ENCODE assay signal across 14 cellular contexts in genomic region chr2:235416816-235417499, GRCh38.
DNase-seq lines count a peak whose midpoint lies in the region; ATAC-seq, FAIRE-seq and TF ChIP-seq lines count a peak whose summit lies in the region.
"Had no signal": no experiment of that assay in that cellular context is flagged by ENCODE, and none has a peak within 500 bp of the region (broad histone marks: within the 10 kb centered on the region; RNA-seq: fewer than 3 reads in every experiment).

No MANE protein-coding gene starts in this region.

- H3K4me1 ChIP-seq in left ventricle myocardium inferior (peaks cover 32% of the 10 kb centered on the region), parathyroid adenoma (no peaks in the 10 kb centered on the region)
- H3K4me1 ChIP-seq: prostate gland, SJCRH30 had no signal

- no peak overlapping the region for H2AFZ ChIP-seq in parathyroid adenoma

- ATAC-seq in HG03571 (IDR thresholded peaks at IDR 0.05; ENCODE audit: unreplicated experiment) (no peak), HG03442 (IDR thresholded peaks at IDR 0.05; ENCODE audit: unreplicated experiment) (no peak)
- ATAC-seq: activated CD4-positive, alpha-beta T cell treated with anti-CD3 and anti-CD28 coated beads for 36 hours had no signal

- H3K79me2 ChIP-seq in parathyroid adenoma = no peaks in the 10 kb centered on the region

- peak; percentile 40 for DNase-seq in EL
- peak; percentile 15 for DNase-seq in RCC 7860 (ENCODE audit: low spot score)
- DNase-seq in left ventricle myocardium inferior = no peak
- DNase-seq in RKO (ENCODE audit: low spot score) = no peak
- DNase-seq in activated effector memory CD4-positive, alpha-beta T cell treated with anti-CD3 and anti-CD28 coated beads, Interleukin-2, amount 50 U/mL, for 16 hours = no peak
- DNase-seq: activated CD4-positive, alpha-beta T cell treated with anti-CD3 and anti-CD28 coated beads for 36 hours; activated gamma-delta T cell treated with Interleukin-2 at 50 U/mL for 16 hours; NCI-H2081 treated with DMSO at 0.1 percent for 48 hours had no signal

- H3K27me3 ChIP-seq in left ventricle myocardium inferior (ENCODE audit: low read depth) (no peaks in the 10 kb centered on the region), parathyroid adenoma (ENCODE audit: control insufficient read depth, insufficient read depth, low read length) (no peaks in the 10 kb centered on the region)
- H3K27me3 ChIP-seq: SJCRH30 had no signal

- peak overlapping the region; percentile 12 for H3K27ac ChIP-seq in left ventricle myocardium inferior (replicated peaks)
- H3K27ac ChIP-seq in parathyroid adenoma = peak overlapping the region; percentile 6
- H3K27ac ChIP-seq: prostate gland, SJCRH30 had no signal

- no peak overlapping the region for H3K4me2 ChIP-seq in parathyroid adenoma (ENCODE audit: low read length)

- H3K4me3 ChIP-seq in left ventricle myocardium inferior = no peak overlapping the region
- no peak overlapping the region for H3K4me3 ChIP-seq in parathyroid adenoma (ENCODE audit: low read depth, low read length)
- H3K4me3 ChIP-seq: prostate gland, SJCRH30 had no signal

- intact Hi-C loops in left ventricle myocardium inferior (cut with micrococcal nuclease) = no loop called here

- H3K9me3 ChIP-seq in left ventricle myocardium inferior (replicated peaks) (no peaks in the 10 kb centered on the region), parathyroid adenoma (ENCODE audit: control insufficient read depth, low read length) (no peaks in the 10 kb centered on the region)
- H3K9me3 ChIP-seq: prostate gland, SJCRH30 had no signal

- no peak overlapping the region for H3K9ac ChIP-seq in parathyroid adenoma

- TF ChIP-seq CTCF in left ventricle myocardium inferior (IDR thresholded peaks at IDR 0.05; ENCODE audit: borderline replicate concordance) (no peak), parathyroid adenoma (IDR thresholded peaks at IDR 0.05) (no peak)

- FAIRE-seq in RCC 7860 (lab: Jason Lieb, UNC) = no peak
- FAIRE-seq: GM18507 had no signal

- H3K36me3 ChIP-seq in left ventricle myocardium inferior (no peaks in the 10 kb centered on the region), parathyroid adenoma (ENCODE audit: control insufficient read depth, insufficient read depth, low read length) (no peaks in the 10 kb centered on the region)
- H3K36me3 ChIP-seq: prostate gland, SJCRH30 had no signal

Comparison
In these comparisons a context has a peak if more than half of its experiments do, and no peak if none do; other contexts are left out.
1. DNase-seq: peak in EL (single experiment) and RCC 7860 (single experiment); none in left ventricle myocardium inferior (single experiment), RKO (single experiment) and activated effector memory CD4-positive, alpha-beta T cell treated with anti-CD3 and anti-CD28 coated beads, Interleukin-2, amount 50 U/mL, for 16 hours (single experiment).